In the genomic region with DNA sequence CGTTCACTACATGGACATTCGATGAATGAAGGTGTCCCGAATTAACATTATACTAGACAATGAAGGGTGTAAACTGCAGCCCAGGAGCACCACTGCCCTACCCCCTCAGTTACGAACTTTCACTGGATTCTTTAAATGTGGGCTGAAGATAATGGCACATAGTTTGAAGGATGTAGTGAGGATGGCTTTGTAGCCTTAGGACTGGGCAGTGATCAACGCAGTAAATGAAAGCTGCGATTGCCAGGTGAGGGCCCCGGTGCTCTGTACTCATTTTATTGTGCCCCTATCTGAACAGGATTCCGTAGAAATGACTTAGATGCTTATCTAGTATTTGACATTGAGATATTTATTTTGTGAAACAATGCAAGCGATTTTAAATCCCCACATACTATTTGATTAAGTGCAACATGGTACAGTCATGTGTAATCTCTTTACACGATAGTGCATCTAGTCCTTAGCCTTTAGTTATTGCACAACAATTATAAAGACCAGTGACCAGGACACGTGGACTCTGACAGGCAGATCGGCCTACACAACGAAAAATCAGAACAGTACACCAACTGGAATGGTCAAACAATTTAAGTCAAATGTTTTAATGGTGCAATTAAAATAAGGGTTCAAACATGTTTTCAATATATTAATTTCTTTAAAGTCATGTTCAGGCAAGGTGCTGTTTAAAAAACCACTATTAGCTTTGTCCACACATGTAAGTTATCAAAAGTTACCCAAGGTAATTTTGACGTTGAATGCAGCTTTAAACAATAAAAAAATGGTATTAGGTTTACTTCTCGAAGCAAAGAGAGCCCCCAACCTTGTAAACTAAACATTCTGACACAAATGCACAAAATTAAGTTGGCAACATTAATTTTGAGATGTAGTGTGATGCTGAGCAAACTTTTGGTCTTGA, we compare ENCODE assay signal across 8 cellular contexts. TPM values are rescaled to one million over a fixed set of nuclear protein-coding genes. Genes with fewer than 3 reads are reported as not detected.
DNase-seq lines count a peak whose midpoint lies in the region; ATAC-seq lines count a peak whose summit lies in the region.

No MANE protein-coding gene starts in this region.

- peak; percentile 21 for DNase-seq in DMS114 treated with DMSO at 0.1 percent for 48 hours (lab: John Stamatoyannopoulos, UW; ENCODE audit: unreplicated experiment)
- peak; percentile 28 for DNase-seq in HuH-7 (ENCODE audit: low spot score)
- DNase-seq in astrocyte of the hippocampus (ENCODE audit: low read depth, low spot score), result peak; percentile 20
- no peak for DNase-seq in NAMALWA (ENCODE audit: low spot score)
- no peak for DNase-seq in naive thymus-derived CD8-positive, alpha-beta T cell

- no peaks in the 10 kb centered on the region for H3K27me3 ChIP-seq in mononuclear cell (ENCODE audit: insufficient read depth, low read length)

- no peaks in the 10 kb centered on the region for H3K27me3 Mint-ChIP-seq in naive thymus-derived CD8-positive, alpha-beta T cell

- H3K4me1 Mint-ChIP-seq in naive thymus-derived CD8-positive, alpha-beta T cell, result peaks cover 15 to 27% (median 24%) of the 10 kb centered on the region in 4 donors

- H3K4me3 ChIP-seq in mononuclear cell (ENCODE audit: low read length), result peak overlapping the region; percentile 93

- H3K36me3 Mint-ChIP-seq in naive thymus-derived CD8-positive, alpha-beta T cell, result peaks cover 0 to 32% (median 0%) of the 10 kb centered on the region in 3 donors

- H3K9me3 ChIP-seq in mononuclear cell (ENCODE audit: low read depth, low read length), result no peaks in the 10 kb centered on the region

- H3K4me3 Mint-ChIP-seq in naive thymus-derived CD8-positive, alpha-beta T cell, result peak overlapping the region in 3 of 10 donors; percentile 44 to 71 (median 60)

- POLR2A ChIA-PET in naive thymus-derived CD8-positive, alpha-beta T cell (lab: Charles Lee), result interaction anchor here (0.6 to 6.0 kb wide), 16 partner anchors 13 to 360 kb away, joined by 3 to 98 read pairs (median 4); a partner anchor contains a TSS

- H3K4me1 ChIP-seq in mononuclear cell (ENCODE audit: insufficient read depth, low read length), result peaks cover 27% of the 10 kb centered on the region

- ATAC-seq in HG02571 (IDR thresholded peaks at IDR 0.05; ENCODE audit: unreplicated experiment) (no peak), GM21825 (IDR thresholded peaks at IDR 0.05; ENCODE audit: unreplicated experiment) (no peak)
- ATAC-seq in naive thymus-derived CD8-positive, alpha-beta T cell, result no peak

- peak overlapping the region in 3 of 10 donors; percentile 39 to 81 (median 72) for H3K27ac Mint-ChIP-seq in naive thymus-derived CD8-positive, alpha-beta T cell

- no peaks in the 10 kb centered on the region for H3K9me3 Mint-ChIP-seq in naive thymus-derived CD8-positive, alpha-beta T cell

RNA-seq across cellular contexts. Expression of a gene that starts 17.4 kb away (rescaled TPM):
- total RNA-seq in mononuclear cell, result 62.8 TPM
- 10 to 100 TPM; 23.6 to 24.0 TPM for total RNA-seq in naive thymus-derived CD8-positive, alpha-beta T cell
- polyA plus RNA-seq in naive thymus-derived CD8-positive, alpha-beta T cell, result 10 to 100 TPM in 2 of 3 donors, 1 to 10 TPM in 1; 9.3 to 21.2 (median 11.5) TPM

Comparison
In these comparisons a context has a peak if more than half of its experiments do, and no peak if none do; other contexts are left out.
1. DNase-seq: peak in DMS114 treated with DMSO at 0.1 percent for 48 hours (single experiment), HuH-7 (single experiment) and astrocyte of the hippocampus (single experiment); none in NAMALWA (single experiment) and naive thymus-derived CD8-positive, alpha-beta T cell (0 of 10).